ENCODE assay signal across 1 cellular context in the genomic region with DNA sequence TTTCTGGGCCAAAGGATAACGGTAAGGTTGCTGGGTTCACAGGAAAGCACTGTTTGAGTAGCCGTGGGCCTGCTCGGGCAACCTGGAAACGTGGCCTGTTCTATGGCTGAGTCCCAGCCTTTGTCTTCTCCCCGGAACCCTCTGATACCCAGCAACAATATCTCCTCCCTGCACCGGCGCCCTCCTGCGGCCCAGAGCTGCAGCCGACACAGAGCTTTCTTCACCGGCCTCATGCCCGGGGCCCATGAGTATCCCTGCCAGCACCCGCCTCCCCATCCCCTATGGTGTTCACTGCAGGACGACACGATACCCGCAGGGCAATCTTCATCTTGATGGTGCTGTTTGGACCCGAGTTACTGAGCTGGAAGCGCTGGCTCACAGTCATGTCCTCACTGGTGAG.
TF ChIP-seq lines count a peak whose summit lies in the region.

No MANE protein-coding gene starts in this region.

TF ChIP-seq in IMR-90, 13 proteins besides CTCF, POLR2A, EP300 and RAD21:
- TF ChIP-seq RFX5 (IDR thresholded peaks at IDR 0.05; ENCODE audit: low read depth, low read length) (no peak), MAFK (IDR thresholded peaks at IDR 0.05; ENCODE audit: low read depth, low read length) (no peak), RCOR1 (IDR thresholded peaks at IDR 0.05; ENCODE audit: insufficient replicate concordance, low read length) (no peak), NFE2L2 (IDR thresholded peaks at IDR 0.05; ENCODE audit: low read depth, low read length) (no peak), MAZ (IDR thresholded peaks at IDR 0.05; ENCODE audit: borderline replicate concordance, low read depth, low read length) (no peak), CEBPB (IDR thresholded peaks at IDR 0.05; ENCODE audit: low read depth, low read length) (no peak), FOS (IDR thresholded peaks at IDR 0.05; ENCODE audit: low read depth, low read length) (no peak), BHLHE40 (IDR thresholded peaks at IDR 0.05; ENCODE audit: low read depth, low read length) (no peak), SMC3 (IDR thresholded peaks at IDR 0.05; ENCODE audit: low read depth, low read length) (no peak), MXI1 (IDR thresholded peaks at IDR 0.05; ENCODE audit: borderline replicate concordance, low read depth, low read length) (no peak), CHD1 (IDR thresholded peaks at IDR 0.05; ENCODE audit: low read depth, low read length) (no peak)
- TF ChIP-seq, protein P1, sequence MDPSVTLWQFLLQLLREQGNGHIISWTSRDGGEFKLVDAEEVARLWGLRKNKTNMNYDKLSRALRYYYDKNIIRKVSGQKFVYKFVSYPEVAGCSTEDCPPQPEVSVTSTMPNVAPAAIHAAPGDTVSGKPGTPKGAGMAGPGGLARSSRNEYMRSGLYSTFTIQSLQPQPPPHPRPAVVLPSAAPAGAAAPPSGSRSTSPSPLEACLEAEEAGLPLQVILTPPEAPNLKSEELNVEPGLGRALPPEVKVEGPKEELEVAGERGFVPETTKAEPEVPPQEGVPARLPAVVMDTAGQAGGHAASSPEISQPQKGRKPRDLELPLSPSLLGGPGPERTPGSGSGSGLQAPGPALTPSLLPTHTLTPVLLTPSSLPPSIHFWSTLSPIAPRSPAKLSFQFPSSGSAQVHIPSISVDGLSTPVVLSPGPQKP (IDR thresholded peaks at IDR 0.05; ENCODE audit: borderline replicate concordance, low read depth, low read length), result no peak
- TF ChIP-seq, protein P2, sequence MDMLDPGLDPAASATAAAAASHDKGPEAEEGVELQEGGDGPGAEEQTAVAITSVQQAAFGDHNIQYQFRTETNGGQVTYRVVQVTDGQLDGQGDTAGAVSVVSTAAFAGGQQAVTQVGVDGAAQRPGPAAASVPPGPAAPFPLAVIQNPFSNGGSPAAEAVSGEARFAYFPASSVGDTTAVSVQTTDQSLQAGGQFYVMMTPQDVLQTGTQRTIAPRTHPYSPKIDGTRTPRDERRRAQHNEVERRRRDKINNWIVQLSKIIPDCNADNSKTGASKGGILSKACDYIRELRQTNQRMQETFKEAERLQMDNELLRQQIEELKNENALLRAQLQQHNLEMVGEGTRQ (IDR thresholded peaks at IDR 0.05; ENCODE audit: low read depth, low read length), result no peak
